In genomic region chr2:167962436-167963226, GRCh38 we compare ENCODE assay signal across 19 cellular contexts.
DNase-seq lines count a peak whose midpoint lies in the region; ATAC-seq, FAIRE-seq and TF ChIP-seq lines count a peak whose summit lies in the region.
"Had no signal": no experiment of that assay in that cellular context is flagged by ENCODE, and none has a peak within 500 bp of the region (broad histone marks: within the 10 kb centered on the region; RNA-seq: fewer than 3 reads in every experiment).

No MANE protein-coding gene starts in this region.

- H2BK20ac ChIP-seq in H9 (ENCODE audit: low read depth, low read length, poor library complexity, severe bottlenecking) = no peak overlapping the region

- POLR2A ChIA-PET in K562 (lab: Yijun Ruan, JAX) = interaction anchor here (0.6 to 2.1 kb wide), 4 partner anchors 21 to 927 kb away, joined by 3 to 27 read pairs (median 3); partner anchors contain the start of gene SPC25

- H3K56ac ChIP-seq in H9 (ENCODE audit: insufficient read length, low read depth, low read length) = no peak overlapping the region

- CTCF ChIA-PET in K562 (lab: Yijun Ruan, JAX; ENCODE audit: low intra/inter-chr PET ratio) = interaction anchor here (0.9 kb wide), 1 partner anchor 157 kb away, joined by 4 read pairs; no protein-coding TSS in a partner anchor

- H3K18ac ChIP-seq in H9 (ENCODE audit: insufficient read length, low read depth, low read length) = no peak overlapping the region

- DNase-seq in H9 = no peak
- peak in 1 of 4 experiments; percentile 36 for DNase-seq in K562 (ENCODE audit: extremely low read depth in 1 of 4, low spot score in 3 of 4)
- no peak for DNase-seq in mesothelial cell of epicardium (ENCODE audit: low spot score in 2 of 2, unreplicated experiment in 2 of 2)
- no peak for DNase-seq in stimulated activated effector memory CD8-positive, alpha-beta T cell treated with anti-CD3 and anti-CD28 coated beads, Interleukin-12 subunit alpha, Interleukin-12 subunit beta, amount 100 ng/mL, for 72 hours (ENCODE audit: low spot score in 2 of 2)
- no peak for DNase-seq in HT-29 (ENCODE audit: low spot score)
- DNase-seq in NCI-H2171 treated with DMSO at 0.1 percent for 48 hours (lab: John Stamatoyannopoulos, UW) = no peak
- no peak for DNase-seq in C1 segment of cervical spinal cord (lab: John Stamatoyannopoulos, UW)
- DNase-seq: ACHN, DMS79 treated with DMSO at 0.1 percent for 48 hours, IMR-90, Karpas-422, NCI-H1048, NCI-H146, NCI-H2029 treated with DMSO at 0.1 percent for 48 hours, NCI-H446 treated with DMSO at 0.1 percent for 48 hours had no signal

- H3K79me2 ChIP-seq in H9 (ENCODE audit: insufficient read depth, low read length) (no peaks in the 10 kb centered on the region), K562 (ENCODE audit: control insufficient read depth, insufficient read depth, low read length) (no peaks in the 10 kb centered on the region)

- H3K4me3 Mint-ChIP-seq in H9 (no peak overlapping the region), mesothelial cell of epicardium (no peak overlapping the region)
- no peak overlapping the region for H3K4me3 Mint-ChIP-seq in stimulated activated effector memory CD8-positive, alpha-beta T cell treated with anti-CD3 and anti-CD28 coated beads, Interleukin-12 subunit alpha, Interleukin-12 subunit beta, amount 100 ng/mL, for 72 hours

- TF ChIP-seq CTCF in H9 (conservative IDR thresholded peaks at IDR 0.05) = no peak
- no peak for TF ChIP-seq CTCF in K562 (IDR thresholded peaks at IDR 0.05 in 2 of 3, conservative IDR thresholded peaks at IDR 0.05 in 1 of 3; ENCODE audit: insufficient read depth in 2 of 3, low read depth in 1 of 3, low read length in 3 of 3)
- no peak for TF ChIP-seq CTCF in mesothelial cell of epicardium (IDR thresholded peaks at IDR 0.05; ENCODE audit: unreplicated experiment)

- no peak overlapping the region for H3K14ac ChIP-seq in H9 (ENCODE audit: insufficient read depth, low read length)

- no TSS peak for BruUV-seq in K562 (replicated peaks; lab: Mats Ljungman, UMichigan)

- H3K27me3 ChIP-seq in H9 (ENCODE audit: insufficient read depth, low read length) = no peaks in the 10 kb centered on the region
- no peaks in the 10 kb centered on the region for H3K27me3 ChIP-seq in K562 (ENCODE audit: control insufficient read depth in 2 of 2, insufficient read depth in 2 of 2, low read length in 2 of 2)

- H3K27ac Mint-ChIP-seq in H9 (peak overlapping the region; percentile 22 to 41 (median 33); a peak in 5 of 7 replicates), mesothelial cell of epicardium (peak overlapping the region; percentile 65)
- peak overlapping the region; percentile 51 for H3K27ac Mint-ChIP-seq in stimulated activated effector memory CD8-positive, alpha-beta T cell treated with anti-CD3 and anti-CD28 coated beads, Interleukin-12 subunit alpha, Interleukin-12 subunit beta, amount 100 ng/mL, for 72 hours

- no peak overlapping the region for H4K8ac ChIP-seq in H9 (replicated peaks; ENCODE audit: insufficient read length, low read depth, low read length)

- H2BK120ac ChIP-seq in H9 (ENCODE audit: low read depth, low read length, poor library complexity, severe bottlenecking) = no peak overlapping the region

- H3K23me2 ChIP-seq in H9 (ENCODE audit: insufficient read length, low read depth, low read length, poor library complexity, severe bottlenecking) = no peaks in the 10 kb centered on the region

- no peak overlapping the region for H2AK5ac ChIP-seq in H9 (ENCODE audit: insufficient read length, low read length)

- no peak overlapping the region for H3K9ac ChIP-seq in H9 (ENCODE audit: extremely low read depth, insufficient read length, low read length)
- H3K9ac ChIP-seq in K562 (ENCODE audit: insufficient read depth in 1 of 2, low read depth in 2 of 2, low read length in 2 of 2) = peak overlapping the region; percentile 35 to 61

- H3K4me1 ChIP-seq in H9 (ENCODE audit: insufficient read depth, low read length) (peaks cover 3% of the 10 kb centered on the region; the same call in 1 of the 2 replicates), K562 (replicated peaks in 1 of 2; ENCODE audit: control insufficient read depth in 2 of 2, insufficient read depth in 2 of 2, low read length in 2 of 2) (peaks cover 7 to 52% of the 10 kb centered on the region in 2 experiments; a peak in 4 of 5 replicates)

- H3K79me1 ChIP-seq in H9 (ENCODE audit: insufficient read depth, low read depth, low read length, poor library complexity, severe bottlenecking) = no peaks in the 10 kb centered on the region

- TF ChIP-seq POLR2A in K562 (conservative IDR thresholded peaks at IDR 0.05) = no peak

- H4K20me1 ChIP-seq in H9 (ENCODE audit: control insufficient read depth, insufficient read depth, insufficient read length) (no peaks in the 10 kb centered on the region), K562 (replicated peaks; ENCODE audit: control insufficient read depth, insufficient read depth, low read length) (no peaks in the 10 kb centered on the region)

- H3K4me1 Mint-ChIP-seq in H9 (peaks cover 31 to 33% of the 10 kb centered on the region in 2 experiments), mesothelial cell of epicardium (peaks cover 66% of the 10 kb centered on the region)
- H3K4me1 Mint-ChIP-seq in stimulated activated effector memory CD8-positive, alpha-beta T cell treated with anti-CD3 and anti-CD28 coated beads, Interleukin-12 subunit alpha, Interleukin-12 subunit beta, amount 100 ng/mL, for 72 hours = peaks cover 12% of the 10 kb centered on the region

- H2BK5ac ChIP-seq in H9 (ENCODE audit: insufficient read length, low read length) = no peak overlapping the region

- peak; percentile 38 for ATAC-seq in K562
- ATAC-seq in stimulated activated effector memory CD8-positive, alpha-beta T cell treated with anti-CD3 and anti-CD28 coated beads, Interleukin-12 subunit alpha, Interleukin-12 subunit beta, amount 100 ng/mL, for 72 hours = no peak
- ATAC-seq: Right ventricle myocardium inferior had no signal

- no peak overlapping the region for H2BK12ac ChIP-seq in H9 (ENCODE audit: insufficient read length, low read depth, low read length)

- H3K4me3 ChIP-seq in K562 = no peak overlapping the region
- H3K4me3 ChIP-seq: HAP-1 had no signal

- H3K36me3 Mint-ChIP-seq in H9 (ENCODE audit: insufficient read depth in 1 of 3, low read depth in 3 of 3) (no peaks in the 10 kb centered on the region), mesothelial cell of epicardium (peaks cover 2% of the 10 kb centered on the region)
- H3K36me3 Mint-ChIP-seq in stimulated activated effector memory CD8-positive, alpha-beta T cell treated with anti-CD3 and anti-CD28 coated beads, Interleukin-12 subunit alpha, Interleukin-12 subunit beta, amount 100 ng/mL, for 72 hours = peaks cover 12% of the 10 kb centered on the region

- no peak overlapping the region for H4K91ac ChIP-seq in H9 (ENCODE audit: insufficient read length, low read depth, low read length)

- no peak overlapping the region for H2BK15ac ChIP-seq in H9 (ENCODE audit: low read depth, low read length)

- no peak for TF ChIP-seq RAD21 in K562 (CRISPR knock-in tag; conservative IDR thresholded peaks at IDR 0.05 in 1 of 2, IDR thresholded peaks at IDR 0.05 in 1 of 2)

- H3K27me3 Mint-ChIP-seq in H9 (ENCODE audit: low read depth) (no peaks in the 10 kb centered on the region), mesothelial cell of epicardium (ENCODE audit: low read depth) (no peaks in the 10 kb centered on the region)

- no peak for TF ChIP-seq EP300 in K562 (IDR thresholded peaks at IDR 0.05; ENCODE audit: low read length)

- H3K9me3 Mint-ChIP-seq in H9 (no peaks in the 10 kb centered on the region), mesothelial cell of epicardium (no peaks in the 10 kb centered on the region)
- H3K9me3 Mint-ChIP-seq in stimulated activated effector memory CD8-positive, alpha-beta T cell treated with anti-CD3 and anti-CD28 coated beads, Interleukin-12 subunit alpha, Interleukin-12 subunit beta, amount 100 ng/mL, for 72 hours = no peaks in the 10 kb centered on the region

- no peak overlapping the region for H3K4ac ChIP-seq in H9 (ENCODE audit: low read depth, low read length)

- H3K4me2 ChIP-seq in H9 (ENCODE audit: insufficient read depth, insufficient read length, low read length) (no peak overlapping the region), K562 (ENCODE audit: insufficient read depth, low read length) (peak overlapping the region; percentile 63)

- no peak overlapping the region for H4K5ac ChIP-seq in H9 (ENCODE audit: insufficient read length, low read depth, low read length)

- no CpG with 5 or more reads among the region's 10 CpGs for WGBS in H9 (ENCODE audit: extremely low coverage, insufficient read length, low lambda C conversion rate)
- WGBS in K562 (ENCODE audit: insufficient coverage, low coverage, missing lambda C conversion rate) = 37% methylated on average over 10 of the region's 10 CpGs

- in situ Hi-C loops in K562 (cut with MboI) = no loop called here

- H3K9me3 ChIP-seq in H9 (ENCODE audit: control insufficient read depth, low read depth, low read length) (no peaks in the 10 kb centered on the region), K562 (replicated peaks; ENCODE audit: control insufficient read depth, insufficient read depth, low read depth, low read length) (no peaks in the 10 kb centered on the region)
- H3K9me3 ChIP-seq: HAP-1 had no signal

- intact Hi-C loops in K562 (cut with micrococcal nuclease) = loop anchor here (10.0 kb wide), 1 partner anchor 1428 kb away; no protein-coding TSS in a partner anchor

- H3K36me3 ChIP-seq in K562 (ENCODE audit: control insufficient read depth, insufficient read depth, low read length) = no peaks in the 10 kb centered on the region
- H3K36me3 ChIP-seq: HAP-1 had no signal

- H3K23ac ChIP-seq in H9 (ENCODE audit: insufficient read length, low read depth, low read length) = no peak overlapping the region

- FAIRE-seq in K562 (lab: Jason Lieb, UNC) = no peak
- FAIRE-seq: RCC 7860 had no signal

- H2AFZ ChIP-seq in H9 (ENCODE audit: low read length) = no peak overlapping the region
- peak overlapping the region; percentile 92 for H2AFZ ChIP-seq in K562 (ENCODE audit: low read depth, low read length)

- no peak overlapping the region for H3T11ph ChIP-seq in H9 (ENCODE audit: low read length)

- no peaks in the 10 kb centered on the region for H3K9me1 ChIP-seq in K562 (ENCODE audit: control insufficient read depth, insufficient read depth, low read length)

- H3K27ac ChIP-seq in H9 (ENCODE audit: insufficient read length, low read depth, low read length) = no peak overlapping the region
- peak overlapping the region; percentile 55 for H3K27ac ChIP-seq in K562 (ENCODE audit: extremely low read depth, low read depth, low read length)
- H3K27ac ChIP-seq: C4-2B had no signal

TF ChIP-seq in K562, 482 proteins besides CTCF, POLR2A, EP300 and RAD21 (continues in another document):
- no peak for TF ChIP-seq ZNF232 (CRISPR knock-in tag; IDR thresholded peaks at IDR 0.05)
- no peak for TF ChIP-seq BCL6 (CRISPR knock-in tag; IDR thresholded peaks at IDR 0.05)
- no peak for TF ChIP-seq FOXJ3 (CRISPR knock-in tag; IDR thresholded peaks at IDR 0.05)
- TF ChIP-seq KAT2B (IDR thresholded peaks at IDR 0.05; ENCODE audit: low read depth, low read length) = no peak
- no peak for TF ChIP-seq HIVEP1 (CRISPR knock-in tag; IDR thresholded peaks at IDR 0.05)
- no peak for TF ChIP-seq SIN3A (IDR thresholded peaks at IDR 0.05; ENCODE audit: borderline replicate concordance in 2 of 2, control insufficient read depth in 1 of 2, low read depth in 2 of 2, low read length in 2 of 2)
